21 cellular contexts compared by ENCODE assay signal in genomic region chr1:160615660-160616059, GRCh38. TPM values are rescaled to one million over a fixed set of nuclear protein-coding genes. Genes with fewer than 3 reads are reported as not detected.
A peak's percentile ranks its signal among the peaks of the same experiment; 100 is the strongest.
DNase-seq lines count a peak whose midpoint lies in the region; ATAC-seq, FAIRE-seq and TF ChIP-seq lines count a peak whose summit lies in the region.
"Had no signal": no experiment of that assay in that cellular context is flagged by ENCODE, and none has a peak within 500 bp of the region (broad histone marks: within the 10 kb centered on the region; RNA-seq: fewer than 3 reads in every experiment).

No MANE protein-coding gene starts in this region.

- no peak for TF ChIP-seq RAD21 in K562 (CRISPR knock-in tag; conservative IDR thresholded peaks at IDR 0.05 in 1 of 2, IDR thresholded peaks at IDR 0.05 in 1 of 2)

- WGBS in K562 (ENCODE audit: insufficient coverage, low coverage, missing lambda C conversion rate), result 43% methylated on average over 2 of the region's 2 CpGs

- no peak for TF ChIP-seq POLR2A in K562 (conservative IDR thresholded peaks at IDR 0.05)
- TF ChIP-seq POLR2A in vagina (IDR thresholded peaks at IDR 0.05), result no peak

- H3K9me3 ChIP-seq in CD4-positive, CD25-positive, alpha-beta regulatory T cell (ENCODE audit: control insufficient read depth in 2 of 2, low read length in 2 of 2), result no peaks in the 10 kb centered on the region
- no peaks in the 10 kb centered on the region for H3K9me3 ChIP-seq in CD8-positive, alpha-beta memory T cell (ENCODE audit: low read length)
- 0 out of 2 replicates have a peak, but pooled peaks cover 3% of the 10 kb centered on the region for H3K9me3 ChIP-seq in K562 (replicated peaks; ENCODE audit: control insufficient read depth, insufficient read depth, low read depth, low read length)
- no peaks in the 10 kb centered on the region for H3K9me3 ChIP-seq in vagina

- peak overlapping the region in 2 of 3 donors; percentile 46 to 79 for H3K27ac Mint-ChIP-seq in CD4-positive, CD25-positive, alpha-beta regulatory T cell
- H3K27ac Mint-ChIP-seq in CD8-positive, alpha-beta memory T cell, result peak overlapping the region in 6 of 8 donors; percentile 35 to 88 (median 66)
- H3K27ac Mint-ChIP-seq: CD4-positive, alpha-beta T cell; HFFc6 had no signal

- no peaks in the 10 kb centered on the region for H3K27me3 Mint-ChIP-seq in CD4-positive, CD25-positive, alpha-beta regulatory T cell
- H3K27me3 Mint-ChIP-seq in CD8-positive, alpha-beta memory T cell, result no peaks in the 10 kb centered on the region
- H3K27me3 Mint-ChIP-seq: CD4-positive, alpha-beta T cell had no signal

- peaks cover 19% of the 10 kb centered on the region for H3K4me1 ChIP-seq in CD4-positive, CD25-positive, alpha-beta regulatory T cell (ENCODE audit: control insufficient read depth, insufficient read depth, low read length, poor library complexity, severe bottlenecking)
- H3K4me1 ChIP-seq in CD8-positive, alpha-beta memory T cell (ENCODE audit: insufficient read depth, low read length), result peaks cover 16% of the 10 kb centered on the region
- peaks cover 0 to 2% of the 10 kb centered on the region in 2 experiments; a peak in 2 of 5 replicates for H3K4me1 ChIP-seq in K562 (replicated peaks in 1 of 2; ENCODE audit: control insufficient read depth in 2 of 2, insufficient read depth in 2 of 2, low read length in 2 of 2)
- no peaks in the 10 kb centered on the region for H3K4me1 ChIP-seq in vagina

- DNase-seq in CD4-positive, CD25-positive, alpha-beta regulatory T cell, result no peak
- no peak for DNase-seq in CD8-positive, alpha-beta memory T cell
- DNase-seq in NCI-H82 treated with DMSO at 0.1 percent for 48 hours (lab: John Stamatoyannopoulos, UW; ENCODE audit: unreplicated experiment) (peak; percentile 85), K562 (ENCODE audit: extremely low read depth in 1 of 4, low spot score in 3 of 4) (no peak), vagina (ENCODE audit: extremely low spot score in 2 of 2) (no peak), NOMO-1 treated with dmso at 0.1 percent for 144 hours (lab: John Stamatoyannopoulos, UW; ENCODE audit: unreplicated experiment) (no peak)
- DNase-seq: ACHN; CD4-positive, alpha-beta T cell; DMS79 treated with DMSO at 0.1 percent for 48 hours; HFFc6; NCI-H1092; NCI-H146; NCI-H2081; NCI-H510A had no signal

- H3K36me3 Mint-ChIP-seq in CD4-positive, CD25-positive, alpha-beta regulatory T cell, result peaks cover 60% of the 10 kb centered on the region
- H3K36me3 Mint-ChIP-seq in CD8-positive, alpha-beta memory T cell, result peaks cover 28 to 78% (median 36%) of the 10 kb centered on the region in 3 donors

- no peaks in the 10 kb centered on the region for H3K27me3 ChIP-seq in CD4-positive, CD25-positive, alpha-beta regulatory T cell (ENCODE audit: control insufficient read depth, insufficient read depth, low read length)
- no peaks in the 10 kb centered on the region for H3K27me3 ChIP-seq in CD8-positive, alpha-beta memory T cell (ENCODE audit: insufficient read depth, low read length, poor library complexity, severe bottlenecking)
- H3K27me3 ChIP-seq in K562 (ENCODE audit: control insufficient read depth in 2 of 2, insufficient read depth in 2 of 2, low read length in 2 of 2), result no peaks in the 10 kb centered on the region
- no peaks in the 10 kb centered on the region for H3K27me3 ChIP-seq in vagina

- H3K4me2 ChIP-seq in K562 (ENCODE audit: insufficient read depth, low read length), result no peak overlapping the region
- H3K4me2 ChIP-seq: KMS-11 had no signal

- no peaks in the 10 kb centered on the region for H3K79me2 ChIP-seq in K562 (ENCODE audit: control insufficient read depth, insufficient read depth, low read length)

- no peak overlapping the region for H3K27ac ChIP-seq in CD4-positive, CD25-positive, alpha-beta regulatory T cell (ENCODE audit: insufficient read depth, low read length, poor library complexity, severe bottlenecking)
- no peak overlapping the region for H3K27ac ChIP-seq in CD8-positive, alpha-beta memory T cell (ENCODE audit: low read depth, low read length)
- no peak overlapping the region for H3K27ac ChIP-seq in K562 (ENCODE audit: extremely low read depth, low read depth, low read length)
- H3K27ac ChIP-seq in vagina, result no peak overlapping the region
- H3K27ac ChIP-seq: KMS-11 had no signal

- BruUV-seq in K562 (replicated peaks; lab: Mats Ljungman, UMichigan), result no TSS peak

- peak; percentile 15 for FAIRE-seq in K562 (lab: Jason Lieb, UNC)
- FAIRE-seq: H54, HepG2 had no signal

- TF ChIP-seq EP300 in K562 (IDR thresholded peaks at IDR 0.05; ENCODE audit: low read length), result no peak

- intact Hi-C loops in K562 (cut with micrococcal nuclease), result no loop called here
- intact Hi-C loops in vagina (cut with DNase I), result no loop called here

- ATAC-seq in CD4-positive, CD25-positive, alpha-beta regulatory T cell (ENCODE audit: low read depth in 2 of 2), result no peak
- ATAC-seq in K562, result no peak
- ATAC-seq in HG03460 (IDR thresholded peaks at IDR 0.05; ENCODE audit: unreplicated experiment), result no peak
- ATAC-seq: HepG2, Panc1 had no signal

- in situ Hi-C loops in K562 (cut with MboI), result no loop called here

- H3K9me3 Mint-ChIP-seq in CD4-positive, CD25-positive, alpha-beta regulatory T cell, result peaks cover 0 to 6% (median 0%) of the 10 kb centered on the region in 7 donors
- no peaks in the 10 kb centered on the region for H3K9me3 Mint-ChIP-seq in CD8-positive, alpha-beta memory T cell
- H3K9me3 Mint-ChIP-seq: CD4-positive, alpha-beta T cell; HFFc6 had no signal

- CTCF ChIA-PET in CD8-positive, alpha-beta memory T cell (lab: Charles Lee), result interaction anchor here (0.7 kb wide), 1 partner anchor 60 kb away, joined by 3 read pairs; no protein-coding TSS in a partner anchor
- CTCF ChIA-PET in K562 (lab: Yijun Ruan, JAX; ENCODE audit: low intra/inter-chr PET ratio), result no interaction called here

- H3K36me3 ChIP-seq in CD4-positive, CD25-positive, alpha-beta regulatory T cell (ENCODE audit: control insufficient read depth, insufficient read depth, low read length), result peaks cover 88% of the 10 kb centered on the region
- peaks cover 38% of the 10 kb centered on the region for H3K36me3 ChIP-seq in CD8-positive, alpha-beta memory T cell (ENCODE audit: insufficient read depth, low read length)
- H3K36me3 ChIP-seq in K562 (ENCODE audit: control insufficient read depth, insufficient read depth, low read length) (no peaks in the 10 kb centered on the region), vagina (no peaks in the 10 kb centered on the region)

- H2AFZ ChIP-seq in K562 (ENCODE audit: low read depth, low read length), result no peak overlapping the region

- H3K4me1 Mint-ChIP-seq in CD4-positive, CD25-positive, alpha-beta regulatory T cell, result peaks cover 19 to 53% (median 39%) of the 10 kb centered on the region in 4 donors
- H3K4me1 Mint-ChIP-seq in CD8-positive, alpha-beta memory T cell, result peaks cover 46 to 76% (median 59%) of the 10 kb centered on the region in 3 donors

- no peaks in the 10 kb centered on the region for H3K9me1 ChIP-seq in K562 (ENCODE audit: control insufficient read depth, insufficient read depth, low read length)

- H4K20me1 ChIP-seq in K562 (replicated peaks; ENCODE audit: control insufficient read depth, insufficient read depth, low read length), result no peaks in the 10 kb centered on the region

- TF ChIP-seq CTCF in K562 (IDR thresholded peaks at IDR 0.05 in 2 of 3, conservative IDR thresholded peaks at IDR 0.05 in 1 of 3; ENCODE audit: insufficient read depth in 2 of 3, low read depth in 1 of 3, low read length in 3 of 3) (no peak), vagina (IDR thresholded peaks at IDR 0.05) (no peak)

- POLR2A ChIA-PET in CD8-positive, alpha-beta memory T cell (lab: Charles Lee), result interaction anchor here (1.4 kb wide), 1 partner anchor 22 kb away, joined by 3 read pairs; no protein-coding TSS in a partner anchor
- POLR2A ChIA-PET in K562 (lab: Yijun Ruan, JAX), result no interaction called here

- no peak overlapping the region for H3K4me3 ChIP-seq in CD4-positive, CD25-positive, alpha-beta regulatory T cell (ENCODE audit: low read depth, low read length)
- H3K4me3 ChIP-seq in CD8-positive, alpha-beta memory T cell (ENCODE audit: low read length), result no peak overlapping the region
- H3K4me3 ChIP-seq in K562 (no peak overlapping the region), vagina (no peak overlapping the region)

- H3K4me3 Mint-ChIP-seq in CD4-positive, CD25-positive, alpha-beta regulatory T cell, result peak overlapping the region in 1 of 4 donors; percentile 50
- H3K4me3 Mint-ChIP-seq in CD8-positive, alpha-beta memory T cell, result peak overlapping the region in 1 of 7 donors; percentile 42
- H3K4me3 Mint-ChIP-seq: CD4-positive, alpha-beta T cell; HFFc6 had no signal

- H3K9ac ChIP-seq in K562 (ENCODE audit: insufficient read depth in 1 of 2, low read depth in 2 of 2, low read length in 2 of 2), result no peak overlapping the region
- H3K9ac ChIP-seq: KMS-11 had no signal

RNA-seq across cellular contexts. Expression of gene SLAMF1, which starts 31.2 kb away (rescaled TPM):
- total RNA-seq in CD4-positive, CD25-positive, alpha-beta regulatory T cell, result 70.3 TPM
- polyA plus RNA-seq in CD4-positive, CD25-positive, alpha-beta regulatory T cell, result 10 to 100 TPM; 33.5 to 45.4 (median 39.5) TPM
- 10 to 100 TPM; 74.0 to 75.0 TPM for total RNA-seq in CD8-positive, alpha-beta memory T cell
- polyA plus RNA-seq in CD8-positive, alpha-beta memory T cell, result 48.5 TPM
- total RNA-seq in K562 (2011; cell fraction: chromatin; rRNA removed; ENCODE audit: low replicate concordance), result not detected in 2 replicates
- total RNA-seq in K562 (2011; cell fraction: nucleolus; rRNA removed), result not detected in 2 replicates
- total RNA-seq in K562 (2011; cell fraction: nucleoplasm; rRNA removed), result not detected in 2 replicates
- total RNA-seq in K562 (2014; rRNA removed), result not detected in 2 replicates
- total RNA-seq in K562 (2014; rRNA removed; fragmentation: Illumina TruSeq; extraction: Trizol), result not detected in 2 replicates
- total RNA-seq in K562 (2015; rRNA removed; fragmentation: Illumina TruSeq; extraction: Trizol), result 0.04 and 0.15 TPM in 2 replicates
- total RNA-seq in K562 (2021), result 0.11 and 0.22 TPM in 2 replicates
- not detected in 2 replicates for polyA plus RNA-seq in K562 (2011; rRNA removed)
- polyA plus RNA-seq in K562 (2011; cell fraction: cytosol; rRNA removed), result not detected in 2 replicates
- polyA plus RNA-seq in K562 (2011; cell fraction: nucleus; rRNA removed), result not detected in 2 replicates
- 0.10 and 0.66 TPM in 2 replicates for polyA plus RNA-seq in K562 (2012)
- 0.08 TPM in 1 of 2 replicates, not detected in the other for polyA plus RNA-seq in K562 (2014; fragmentation: Illumina TruSeq; extraction: Trizol)
- polyA plus RNA-seq in K562 (2014; fragmentation: Nextera tagmentation; extraction: Ambion mirVana), result under 1 TPM; 0.04 to 0.13 TPM
- polyA plus RNA-seq in K562 (2014; rRNA removed), result 0.17 TPM in 1 of 2 replicates, not detected in the other
- not detected in 2 replicates for polyA minus RNA-seq in K562 (2011; rRNA and poly(A)+ RNA removed)
- not detected in 2 replicates for polyA minus RNA-seq in K562 (2011; cell fraction: cytosol; rRNA and poly(A)+ RNA removed)
- not detected in 2 replicates for polyA minus RNA-seq in K562 (2011; cell fraction: nucleus; rRNA and poly(A)+ RNA removed)
- 6.9 TPM for total RNA-seq in vagina
- total RNA-seq: G401, HepG2, HFFc6, MCF 10A had no signal
- polyA plus RNA-seq: HepG2 had no signal

RNA-seq across cellular contexts. Expression of gene CD84, which starts 36.4 kb away (rescaled TPM):
- total RNA-seq in CD4-positive, CD25-positive, alpha-beta regulatory T cell, result 135 TPM
- 10 to 100 TPM; 20.7 to 36.4 (median 27.1) TPM for polyA plus RNA-seq in CD4-positive, CD25-positive, alpha-beta regulatory T cell
- 10 to 100 TPM; 25.1 to 27.6 TPM for total RNA-seq in CD8-positive, alpha-beta memory T cell
- polyA plus RNA-seq in CD8-positive, alpha-beta memory T cell, result 58.1 TPM
- 3.9 and 4.7 TPM in 2 replicates for total RNA-seq in K562 (2011; cell fraction: chromatin; rRNA removed; ENCODE audit: low replicate concordance)
- 1.5 and 2.4 TPM in 2 replicates for total RNA-seq in K562 (2011; cell fraction: nucleolus; rRNA removed)
- total RNA-seq in K562 (2011; cell fraction: nucleoplasm; rRNA removed), result 2.9 and 3.3 TPM in 2 replicates
- total RNA-seq in K562 (2014; rRNA removed) (0.82 and 1.4 TPM in 2 replicates), K562 (2014; rRNA removed; fragmentation: Illumina TruSeq; extraction: Trizol) (2.2 and 2.5 TPM in 2 replicates), K562 (2015; rRNA removed; fragmentation: Illumina TruSeq; extraction: Trizol) (6.8 TPM in 2 replicates), K562 (2021) (1.9 and 2.5 TPM in 2 replicates), vagina (8.1 TPM)
- polyA plus RNA-seq in K562 (2011; rRNA removed) (2.0 and 7.3 TPM in 2 replicates), K562 (2014; fragmentation: Illumina TruSeq; extraction: Trizol) (3.1 and 3.5 TPM in 2 replicates), K562 (2014; fragmentation: Nextera tagmentation; extraction: Ambion mirVana) (1 to 10 TPM; 1.0 to 1.5 TPM), K562 (2014; rRNA removed) (1.6 and 1.8 TPM in 2 replicates)
- 0.37 and 4.0 TPM in 2 replicates for polyA plus RNA-seq in K562 (2011; cell fraction: cytosol; rRNA removed)
- 2.0 and 6.2 TPM in 2 replicates for polyA plus RNA-seq in K562 (2011; cell fraction: nucleus; rRNA removed)
- 3.1 and 5.8 TPM in 2 replicates for polyA plus RNA-seq in K562 (2012)
- 3.3 and 12.3 TPM in 2 replicates for polyA minus RNA-seq in K562 (2011; rRNA and poly(A)+ RNA removed)
- 0.48 and 1.8 TPM in 2 replicates for polyA minus RNA-seq in K562 (2011; cell fraction: cytosol; rRNA and poly(A)+ RNA removed)
- 0.94 and 7.8 TPM in 2 replicates for polyA minus RNA-seq in K562 (2011; cell fraction: nucleus; rRNA and poly(A)+ RNA removed)
- total RNA-seq: G401, HepG2, HFFc6, MCF 10A had no signal
- polyA plus RNA-seq: HepG2 had no signal
